Comparison of ENCODE assay signal across 19 cellular contexts in the genomic region with DNA sequence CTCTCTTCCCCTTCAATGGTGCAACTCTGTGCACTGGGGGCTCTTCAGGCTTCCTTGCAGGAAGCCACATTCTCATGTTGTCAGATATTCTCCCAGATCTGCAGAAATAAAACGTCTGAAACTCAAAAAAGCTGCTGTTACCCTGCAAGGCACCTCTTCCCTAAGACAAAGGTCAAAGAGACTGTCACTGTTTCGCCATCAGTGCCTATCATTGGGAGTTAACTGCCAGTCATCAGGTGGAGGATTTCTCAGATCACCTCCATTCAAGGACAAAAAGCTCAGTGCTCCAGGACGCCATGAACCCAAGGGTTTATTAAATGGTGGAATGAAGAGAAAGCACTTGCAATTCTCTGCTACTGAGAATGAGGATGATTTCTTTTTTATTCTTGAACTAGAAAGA.
"Had no signal": no experiment of that assay in that cellular context is flagged by ENCODE, and none has a peak within 500 bp of the region (broad histone marks: within the 10 kb centered on the region; RNA-seq: fewer than 3 reads in every experiment).

No MANE protein-coding gene starts in this region.

- H3K4me3 ChIP-seq: K562 had no signal

- H3K27ac ChIP-seq: RWPE1 had no signal

- DNase-seq: MM.1S, NCI-H1092 treated with DMSO at 0.1 percent for 48 hours, NCI-H1436, NCI-H187, NCI-H2029, NCI-H2081 treated with DMSO at 0.1 percent for 48 hours, NCI-H2171, NCI-H226, NCI-H446, NCI-H510A, NCI-H524 treated with DMSO at 0.1 percent for 48 hours, NCI-H69, NCI-H774, SHP77, SK-N-SH, SW 1271 had no signal

- H3K27ac Mint-ChIP-seq: IgD-negative memory B cell had no signal

- H3K9me2 ChIP-seq: SK-N-SH had no signal

- H3K4me2 ChIP-seq: SK-N-SH had no signal

- H3K9ac ChIP-seq: SK-N-SH had no signal

- H3K9me3 ChIP-seq: SK-N-SH had no signal

- ATAC-seq: K562 had no signal

- H3K4me1 Mint-ChIP-seq: IgD-negative memory B cell had no signal
